ENCODE assay signal across 14 cellular contexts in genomic region chr3:123272547-123272946, GRCh38.
A peak's percentile ranks its signal among the peaks of the same experiment; 100 is the strongest.
DNase-seq lines count a peak whose midpoint lies in the region; ATAC-seq and TF ChIP-seq lines count a peak whose summit lies in the region.
"Had no signal": no experiment of that assay in that cellular context is flagged by ENCODE, and none has a peak within 500 bp of the region (broad histone marks: within the 10 kb centered on the region; RNA-seq: fewer than 3 reads in every experiment).

No MANE protein-coding gene starts in this region.

- H3K27me3 ChIP-seq in left ventricle myocardium inferior (ENCODE audit: low read depth), result no peaks in the 10 kb centered on the region
- H3K27me3 ChIP-seq in WERI-Rb-1 (ENCODE audit: insufficient read depth, low read depth, severe bottlenecking), result no peaks in the 10 kb centered on the region
- H3K27me3 ChIP-seq: upper lobe of left lung had no signal

- peaks cover 7% of the 10 kb centered on the region for H3K36me3 ChIP-seq in left ventricle myocardium inferior
- H3K36me3 ChIP-seq in WERI-Rb-1, result peaks cover 9% of the 10 kb centered on the region; the same call in 1 of the 2 replicates

- H3K27ac ChIP-seq in left ventricle myocardium inferior (replicated peaks), result peak overlapping the region; percentile 50
- H3K27ac ChIP-seq in WERI-Rb-1, result no peak overlapping the region
- H3K27ac ChIP-seq: upper lobe of left lung had no signal

- DNase-seq in left ventricle myocardium inferior (no peak), left ventricle myocardium superior (no peak), astrocyte of the hippocampus (ENCODE audit: low read depth, low spot score) (peak; percentile 25), foreskin fibroblast (peak; percentile 21 to 24), WERI-Rb-1 (no peak), NCI-H1092 treated with DMSO at 0.1 percent for 48 hours (lab: John Stamatoyannopoulos, UW) (no peak)
- DNase-seq in activated CD4-positive, alpha-beta T cell treated with anti-CD3 and anti-CD28 coated beads, Interleukin-2, amount 50 U/mL, for 1 hour, result no peak
- DNase-seq: 8988T; activated naive CD4-positive, alpha-beta T cell treated with anti-CD3 and anti-CD28 coated beads for 36 hours; caudate nucleus; CD8-positive, alpha-beta memory T cell; NCI-H1417; upper lobe of left lung had no signal

- intact Hi-C loops in left ventricle myocardium inferior (cut with micrococcal nuclease), result no loop called here
- intact Hi-C loops in left ventricle myocardium superior (cut with micrococcal nuclease), result no loop called here

- ATAC-seq in left ventricle myocardium superior (no peak), HG03280 (IDR thresholded peaks at IDR 0.05; ENCODE audit: unreplicated experiment) (no peak)

- no peak overlapping the region for H3K4me3 ChIP-seq in left ventricle myocardium inferior
- H3K4me3 ChIP-seq in foreskin fibroblast (ENCODE audit: low read depth in 1 of 2, low read length in 2 of 2), result no peak overlapping the region
- no peak overlapping the region for H3K4me3 ChIP-seq in WERI-Rb-1 (ENCODE audit: low read depth, low read length)
- H3K4me3 ChIP-seq: upper lobe of left lung had no signal

- no peak for TF ChIP-seq CTCF in left ventricle myocardium inferior (IDR thresholded peaks at IDR 0.05; ENCODE audit: borderline replicate concordance)
- no peak for TF ChIP-seq CTCF in foreskin fibroblast (IDR thresholded peaks at IDR 0.05; ENCODE audit: low read depth, low read length)
- TF ChIP-seq CTCF in WERI-Rb-1 (IDR thresholded peaks at IDR 0.05; ENCODE audit: low read depth, low read length), result no peak

- peaks cover 28% of the 10 kb centered on the region for H3K4me1 ChIP-seq in left ventricle myocardium inferior

- H3K9me3 ChIP-seq in left ventricle myocardium inferior (replicated peaks), result no peaks in the 10 kb centered on the region
- H3K9me3 ChIP-seq in WERI-Rb-1 (ENCODE audit: severe bottlenecking), result no peaks in the 10 kb centered on the region
- H3K9me3 ChIP-seq: upper lobe of left lung had no signal

Comparison
In these comparisons a context has a peak if more than half of its experiments do, and no peak if none do; other contexts are left out.
1. DNase-seq: peak in astrocyte of the hippocampus (single experiment) and foreskin fibroblast (2 of 2); none in left ventricle myocardium inferior (single experiment), left ventricle myocardium superior (single experiment), WERI-Rb-1 (single experiment), NCI-H1092 treated with DMSO at 0.1 percent for 48 hours (single experiment) and activated CD4-positive, alpha-beta T cell treated with anti-CD3 and anti-CD28 coated beads, Interleukin-2, amount 50 U/mL, for 1 hour (single experiment).